Comparison of ENCODE assay signal across 10 cellular contexts in the genomic region with DNA sequence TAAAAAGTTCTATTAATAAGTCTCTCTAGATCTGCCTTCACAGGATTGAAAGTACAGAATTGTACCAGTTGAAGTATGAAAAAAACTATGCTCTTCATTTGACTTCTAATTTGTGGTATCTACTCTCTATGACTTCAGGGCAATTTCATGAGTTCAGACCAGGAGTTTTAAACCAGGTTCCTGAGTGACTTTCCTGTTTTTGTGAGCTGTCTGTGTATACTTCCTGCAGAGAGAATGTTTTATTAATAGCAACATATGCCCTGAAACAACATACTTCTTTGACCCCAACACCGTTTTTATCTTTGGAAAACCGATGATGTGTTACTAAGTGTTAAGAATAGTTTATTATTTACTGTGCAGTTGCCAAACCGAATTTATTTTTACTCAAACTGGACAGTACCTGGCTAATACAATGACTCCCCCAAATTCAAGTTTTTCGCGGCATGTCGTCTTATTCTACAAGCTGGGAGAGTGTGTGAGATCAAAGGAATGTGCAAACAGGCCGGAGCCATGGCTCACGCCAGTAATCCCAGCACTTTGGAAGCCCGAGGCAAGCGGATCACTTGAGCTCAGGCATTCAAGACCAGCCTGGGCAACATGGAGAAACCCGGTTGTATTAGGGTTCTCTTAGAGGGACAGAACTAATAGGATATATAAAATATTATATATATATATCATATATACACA. TPM values are rescaled to one million over a fixed set of nuclear protein-coding genes. Genes with fewer than 3 reads are reported as not detected.
A peak's percentile ranks its signal among the peaks of the same experiment; 100 is the strongest.
DNase-seq lines count a peak whose midpoint lies in the region; ATAC-seq lines count a peak whose summit lies in the region.
"Had no signal": no experiment of that assay in that cellular context is flagged by ENCODE, and none has a peak within 500 bp of the region (broad histone marks: within the 10 kb centered on the region; RNA-seq: fewer than 3 reads in every experiment).

No MANE protein-coding gene starts in this region.

- peaks cover 5% of the 10 kb centered on the region for H3K9me3 Mint-ChIP-seq in activated T-helper 1 cell treated with anti-CD3 and anti-CD28 coated beads, Interleukin-12 subunit alpha, Interleukin-12 subunit beta, Interleukin-2, Interleukin-4 antibody, amounts not matched to agents 30 ng/mL and 10 ng/mL and 1 ng/mL, durations not matched to agents 14 hours and 24 hours and 36 hours

- intact Hi-C loops in activated T-helper 1 cell treated with anti-CD3 and anti-CD28 coated beads, Interleukin-12 subunit alpha, Interleukin-12 subunit beta, Interleukin-2, Interleukin-4 antibody, amounts not matched to agents 30 ng/mL and 10 ng/mL and 1 ng/mL, durations not matched to agents 14 hours and 24 hours and 36 hours (cut with micrococcal nuclease): no loop called here

- no peak for ATAC-seq in GM21528 (IDR thresholded peaks at IDR 0.05; ENCODE audit: low FRiP score, unreplicated experiment)
- no peak for ATAC-seq in GM19455 (IDR thresholded peaks at IDR 0.05; ENCODE audit: unreplicated experiment)

- peak overlapping the region; percentile 21 for H3K4me3 Mint-ChIP-seq in activated T-helper 1 cell treated with anti-CD3 and anti-CD28 coated beads, Interleukin-12 subunit alpha, Interleukin-12 subunit beta, Interleukin-2, Interleukin-4 antibody, amounts not matched to agents 30 ng/mL and 10 ng/mL and 1 ng/mL, durations not matched to agents 14 hours and 24 hours and 36 hours
- H3K4me3 Mint-ChIP-seq: brain had no signal

- no peak overlapping the region for H3K27ac Mint-ChIP-seq in activated T-helper 1 cell treated with anti-CD3 and anti-CD28 coated beads, Interleukin-12 subunit alpha, Interleukin-12 subunit beta, Interleukin-2, Interleukin-4 antibody, amounts not matched to agents 30 ng/mL and 10 ng/mL and 1 ng/mL, durations not matched to agents 14 hours and 24 hours and 36 hours
- H3K27ac Mint-ChIP-seq: brain had no signal

- DNase-seq in A172 (ENCODE audit: low spot score) (peak; percentile 46), EH (ENCODE audit: low read depth) (peak; percentile 71), kidney glomerular epithelial cell (lab: John Stamatoyannopoulos, UW) (peak; percentile 66), D341Med (ENCODE audit: low spot score) (no peak), GOT3 (lab: John Stamatoyannopoulos, UW) (no peak)
- DNase-seq in activated T-helper 1 cell treated with anti-CD3 and anti-CD28 coated beads, Interleukin-12 subunit alpha, Interleukin-12 subunit beta, Interleukin-2, Interleukin-4 antibody, amounts not matched to agents 30 ng/mL and 10 ng/mL and 1 ng/mL, durations not matched to agents 14 hours and 24 hours and 36 hours (ENCODE audit: low spot score): no peak
- DNase-seq: NCI-H1694 treated with DMSO at 0.1 percent for 48 hours had no signal

- no peaks in the 10 kb centered on the region for H3K36me3 Mint-ChIP-seq in activated T-helper 1 cell treated with anti-CD3 and anti-CD28 coated beads, Interleukin-12 subunit alpha, Interleukin-12 subunit beta, Interleukin-2, Interleukin-4 antibody, amounts not matched to agents 30 ng/mL and 10 ng/mL and 1 ng/mL, durations not matched to agents 14 hours and 24 hours and 36 hours (ENCODE audit: low read depth)
- H3K36me3 Mint-ChIP-seq: brain had no signal

- H3K4me1 Mint-ChIP-seq in activated T-helper 1 cell treated with anti-CD3 and anti-CD28 coated beads, Interleukin-12 subunit alpha, Interleukin-12 subunit beta, Interleukin-2, Interleukin-4 antibody, amounts not matched to agents 30 ng/mL and 10 ng/mL and 1 ng/mL, durations not matched to agents 14 hours and 24 hours and 36 hours (ENCODE audit: low read depth): peaks cover 23% of the 10 kb centered on the region
- H3K4me1 Mint-ChIP-seq: brain had no signal

- no peaks in the 10 kb centered on the region for H3K27me3 Mint-ChIP-seq in activated T-helper 1 cell treated with anti-CD3 and anti-CD28 coated beads, Interleukin-12 subunit alpha, Interleukin-12 subunit beta, Interleukin-2, Interleukin-4 antibody, amounts not matched to agents 30 ng/mL and 10 ng/mL and 1 ng/mL, durations not matched to agents 14 hours and 24 hours and 36 hours (ENCODE audit: insufficient read depth)
- H3K27me3 Mint-ChIP-seq: brain had no signal

RNA-seq across cellular contexts. Expression of a gene that starts 58.7 kb away (rescaled TPM):
- total RNA-seq in A172 (2014; rRNA removed; shearing (Covaris generic)): 114 and 125 TPM in 2 replicates
- total RNA-seq in activated T-helper 1 cell treated with anti-CD3 and anti-CD28 coated beads, Interleukin-12 subunit alpha, Interleukin-12 subunit beta, Interleukin-2, Interleukin-4 antibody, amounts not matched to agents 30 ng/mL and 10 ng/mL and 1 ng/mL, durations not matched to agents 14 hours and 24 hours and 36 hours: 29.8 and 32.9 TPM in 2 replicates

Comparison
In these comparisons a context has a peak if more than half of its experiments do, and no peak if none do; other contexts are left out.
1. DNase-seq: peak in A172 (single experiment), EH (single experiment) and kidney glomerular epithelial cell (single experiment); none in activated T-helper 1 cell treated with anti-CD3 and anti-CD28 coated beads, Interleukin-12 subunit alpha, Interleukin-12 subunit beta, Interleukin-2, Interleukin-4 antibody, amounts not matched to agents 30 ng/mL and 10 ng/mL and 1 ng/mL, durations not matched to agents 14 hours and 24 hours and 36 hours (single experiment), D341Med (single experiment) and GOT3 (single experiment).